24 cellular contexts compared by ENCODE assay signal in the genomic region with DNA sequence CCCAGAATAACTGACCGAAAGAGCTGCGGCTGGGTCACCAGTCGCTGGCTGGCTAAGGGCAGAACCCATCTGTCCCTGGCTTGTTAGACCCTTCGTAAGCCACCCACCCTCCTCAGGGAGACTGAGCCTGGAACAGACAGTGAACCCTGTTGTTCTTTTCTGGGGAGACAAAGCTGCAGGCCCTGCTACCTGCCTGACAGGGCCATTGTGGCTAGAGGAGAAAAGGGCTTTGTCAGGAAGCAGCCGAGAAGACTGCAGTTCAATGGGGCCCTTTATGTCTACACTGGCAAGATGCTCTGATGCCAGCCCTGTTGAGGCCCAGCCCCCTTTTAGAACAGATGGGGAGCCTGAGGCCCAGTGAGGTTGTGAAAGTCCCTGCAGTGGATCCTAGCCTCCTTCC. TPM values are rescaled to one million over a fixed set of nuclear protein-coding genes. Genes with fewer than 3 reads are reported as not detected.
DNase-seq lines count a peak whose midpoint lies in the region; ATAC-seq and TF ChIP-seq lines count a peak whose summit lies in the region.
"Had no signal": no experiment of that assay in that cellular context is flagged by ENCODE, and none has a peak within 500 bp of the region (broad histone marks: within the 10 kb centered on the region; RNA-seq: fewer than 3 reads in every experiment).

No MANE protein-coding gene starts in this region.

- no peak for ATAC-seq in HG03039 (IDR thresholded peaks at IDR 0.05; ENCODE audit: unreplicated experiment)

- DNase-seq in C1 segment of cervical spinal cord (lab: John Stamatoyannopoulos, UW): peak in 12 of 14 donors; percentile 12 to 84 (median 72)
- DNase-seq in hippocampal formation (lab: John Stamatoyannopoulos, UW): peak; percentile 90 to 94
- peak; percentile 42 for DNase-seq in osteocyte (ENCODE audit: extremely low spot score, unreplicated experiment)
- DNase-seq in CD1c-positive myeloid dendritic cell (ENCODE audit: extremely low spot score): no peak
- no peak for DNase-seq in 8988T
- no peak for DNase-seq in NCI-H187 (lab: John Stamatoyannopoulos, UW)
- DNase-seq: ACHN; activated CD4-positive, alpha-beta T cell treated with anti-CD3 and anti-CD28 coated beads, Interleukin-2, amount 50 U/mL, for 48 hours; activated CD4-positive, CD25-positive, alpha-beta regulatory T cell; activated naive CD8-positive, alpha-beta T cell treated with anti-CD3 and anti-CD28 coated beads for 36 hours; Caco-2; DMS79 treated with DMSO at 0.1 percent for 48 hours; glutamatergic neuron; NCI-H446 treated with DMSO at 0.1 percent for 48 hours; NCI-H82; retina; tibial artery had no signal

- no peak overlapping the region for H3K4me3 Mint-ChIP-seq in osteocyte (ENCODE audit: unreplicated experiment)
- H3K4me3 Mint-ChIP-seq: activated naive CD8-positive, alpha-beta T cell treated with anti-CD3 and anti-CD28 coated beads for 36 hours; stimulated activated naive CD8-positive, alpha-beta T cell treated with anti-CD3 and anti-CD28 coated beads, Interleukin-15, Interleukin-2, amounts not matched to agents 100 ng/mL and 50 ng/mL, for 24 hours had no signal

- H3K27ac Mint-ChIP-seq in osteocyte (ENCODE audit: unreplicated experiment): no peak overlapping the region
- H3K27ac Mint-ChIP-seq: activated naive CD8-positive, alpha-beta T cell treated with anti-CD3 and anti-CD28 coated beads for 36 hours; stimulated activated naive CD8-positive, alpha-beta T cell treated with anti-CD3 and anti-CD28 coated beads, Interleukin-15, Interleukin-2, amounts not matched to agents 100 ng/mL and 50 ng/mL, for 24 hours had no signal

- peaks cover 18% of the 10 kb centered on the region for H3K4me1 Mint-ChIP-seq in osteocyte (ENCODE audit: unreplicated experiment)

- H3K9me3 Mint-ChIP-seq in osteocyte (ENCODE audit: unreplicated experiment): no peaks in the 10 kb centered on the region
- H3K9me3 Mint-ChIP-seq: activated naive CD8-positive, alpha-beta T cell treated with anti-CD3 and anti-CD28 coated beads for 36 hours; stimulated activated naive CD8-positive, alpha-beta T cell treated with anti-CD3 and anti-CD28 coated beads, Interleukin-15, Interleukin-2, amounts not matched to agents 100 ng/mL and 50 ng/mL, for 24 hours had no signal

- TF ChIP-seq CTCF in osteocyte (IDR thresholded peaks at IDR 0.05): no peak

- H3K27me3 Mint-ChIP-seq in osteocyte (ENCODE audit: unreplicated experiment): no peaks in the 10 kb centered on the region

- peak overlapping the region; percentile 98 for H3K27ac ChIP-seq in angular gyrus (ENCODE audit: low read depth, low read length)
- H3K27ac ChIP-seq: BLaER1, SJSA1, skin epidermis, tibial artery had no signal

- no peaks in the 10 kb centered on the region for H3K36me3 Mint-ChIP-seq in osteocyte (ENCODE audit: unreplicated experiment)
- H3K36me3 Mint-ChIP-seq: activated naive CD8-positive, alpha-beta T cell treated with anti-CD3 and anti-CD28 coated beads for 36 hours had no signal

RNA-seq across cellular contexts. Expression of gene NIPAL4, which starts 3.7 kb away (rescaled TPM):
- total RNA-seq in osteocyte: 2.3 and 2.4 TPM in 2 replicates
- total RNA-seq: lung microvascular endothelial cell had no signal

Comparison
In these comparisons a context has a peak if more than half of its experiments do, and no peak if none do; other contexts are left out.
1. DNase-seq: peak in C1 segment of cervical spinal cord (12 of 14), hippocampal formation (2 of 2) and osteocyte (single experiment); none in CD1c-positive myeloid dendritic cell (single experiment), 8988T (single experiment) and NCI-H187 (0 of 2).